Comparison of ENCODE assay signal across 1 cellular context in the genomic region with DNA sequence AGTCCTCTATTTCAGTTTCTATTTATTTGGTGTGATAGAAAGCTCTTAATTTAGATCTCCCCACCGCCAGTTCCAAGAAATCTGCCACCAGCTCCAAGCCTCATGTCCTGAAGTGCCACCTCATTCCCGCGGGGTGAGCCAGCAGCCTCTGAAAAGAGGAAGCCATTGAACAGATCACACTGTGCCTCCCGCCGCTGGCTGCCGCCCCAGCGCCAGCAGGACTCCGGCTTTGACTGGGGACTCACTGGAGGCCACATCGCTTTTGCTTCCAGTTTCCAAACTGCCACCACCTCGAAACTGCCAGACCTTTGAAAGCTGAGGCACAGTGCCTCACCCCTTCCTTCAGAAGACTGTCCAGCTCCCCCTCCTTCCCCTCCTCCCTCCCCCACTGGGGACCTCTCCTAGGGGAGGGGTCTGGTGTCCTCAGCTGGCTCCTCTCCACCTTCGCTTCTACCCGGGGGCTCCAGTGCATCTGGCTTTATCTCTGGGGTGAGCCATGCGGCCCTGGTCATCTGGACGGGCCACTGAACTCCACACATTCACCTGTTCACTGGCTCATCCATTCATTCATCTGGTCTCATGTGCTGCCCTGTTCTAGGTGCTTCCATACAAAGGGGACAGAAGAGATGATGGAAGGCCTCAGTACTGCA.
TF ChIP-seq lines count a peak whose summit lies in the region.

No MANE protein-coding gene starts in this region.

TF ChIP-seq in K562, 482 proteins besides CTCF, POLR2A, EP300 and RAD21 (continued from another document and continues in another):
- TF ChIP-seq, protein P1, sequence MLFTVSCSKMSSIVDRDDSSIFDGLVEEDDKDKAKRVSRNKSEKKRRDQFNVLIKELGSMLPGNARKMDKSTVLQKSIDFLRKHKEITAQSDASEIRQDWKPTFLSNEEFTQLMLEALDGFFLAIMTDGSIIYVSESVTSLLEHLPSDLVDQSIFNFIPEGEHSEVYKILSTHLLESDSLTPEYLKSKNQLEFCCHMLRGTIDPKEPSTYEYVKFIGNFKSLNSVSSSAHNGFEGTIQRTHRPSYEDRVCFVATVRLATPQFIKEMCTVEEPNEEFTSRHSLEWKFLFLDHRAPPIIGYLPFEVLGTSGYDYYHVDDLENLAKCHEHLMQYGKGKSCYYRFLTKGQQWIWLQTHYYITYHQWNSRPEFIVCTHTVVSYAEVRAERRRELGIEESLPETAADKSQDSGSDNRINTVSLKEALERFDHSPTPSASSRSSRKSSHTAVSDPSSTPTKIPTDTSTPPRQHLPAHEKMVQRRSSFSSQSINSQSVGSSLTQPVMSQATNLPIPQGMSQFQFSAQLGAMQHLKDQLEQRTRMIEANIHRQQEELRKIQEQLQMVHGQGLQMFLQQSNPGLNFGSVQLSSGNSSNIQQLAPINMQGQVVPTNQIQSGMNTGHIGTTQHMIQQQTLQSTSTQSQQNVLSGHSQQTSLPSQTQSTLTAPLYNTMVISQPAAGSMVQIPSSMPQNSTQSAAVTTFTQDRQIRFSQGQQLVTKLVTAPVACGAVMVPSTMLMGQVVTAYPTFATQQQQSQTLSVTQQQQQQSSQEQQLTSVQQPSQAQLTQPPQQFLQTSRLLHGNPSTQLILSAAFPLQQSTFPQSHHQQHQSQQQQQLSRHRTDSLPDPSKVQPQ (CRISPR knock-in tag; IDR thresholded peaks at IDR 0.05; ENCODE audit: borderline replicate concordance), result no peak
- TF ChIP-seq, protein P2, sequence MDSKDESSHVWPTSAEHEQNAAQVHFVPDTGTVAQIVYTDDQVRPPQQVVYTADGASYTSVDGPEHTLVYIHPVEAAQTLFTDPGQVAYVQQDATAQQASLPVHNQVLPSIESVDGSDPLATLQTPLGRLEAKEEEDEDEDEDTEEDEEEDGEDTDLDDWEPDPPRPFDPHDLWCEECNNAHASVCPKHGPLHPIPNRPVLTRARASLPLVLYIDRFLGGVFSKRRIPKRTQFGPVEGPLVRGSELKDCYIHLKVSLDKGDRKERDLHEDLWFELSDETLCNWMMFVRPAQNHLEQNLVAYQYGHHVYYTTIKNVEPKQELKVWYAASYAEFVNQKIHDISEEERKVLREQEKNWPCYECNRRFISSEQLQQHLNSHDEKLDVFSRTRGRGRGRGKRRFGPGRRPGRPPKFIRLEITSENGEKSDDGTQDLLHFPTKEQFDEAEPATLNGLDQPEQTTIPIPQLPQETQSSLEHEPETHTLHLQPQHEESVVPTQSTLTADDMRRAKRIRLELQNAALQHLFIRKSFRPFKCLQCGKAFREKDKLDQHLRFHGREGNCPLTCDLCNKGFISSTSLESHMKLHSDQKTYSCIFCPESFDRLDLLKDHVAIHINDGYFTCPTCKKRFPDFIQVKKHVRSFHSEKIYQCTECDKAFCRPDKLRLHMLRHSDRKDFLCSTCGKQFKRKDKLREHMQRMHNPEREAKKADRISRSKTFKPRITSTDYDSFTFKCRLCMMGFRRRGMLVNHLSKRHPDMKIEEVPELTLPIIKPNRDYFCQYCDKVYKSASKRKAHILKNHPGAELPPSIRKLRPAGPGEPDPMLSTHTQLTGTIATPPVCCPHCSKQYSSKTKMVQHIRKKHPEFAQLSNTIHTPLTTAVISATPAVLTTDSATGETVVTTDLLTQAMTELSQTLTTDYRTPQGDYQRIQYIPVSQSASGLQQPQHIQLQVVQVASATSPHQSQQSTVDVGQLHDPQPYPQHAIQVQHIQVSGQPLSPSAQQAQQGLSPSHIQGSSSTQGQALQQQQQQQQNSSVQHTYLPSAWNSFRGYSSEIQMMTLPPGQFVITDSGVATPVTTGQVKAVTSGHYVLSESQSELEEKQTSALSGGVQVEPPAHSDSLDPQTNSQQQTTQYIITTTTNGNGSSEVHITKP (IDR thresholded peaks at IDR 0.05; ENCODE audit: partially characterized antibody), result no peak
- TF ChIP-seq SPI1 (IDR thresholded peaks at IDR 0.05; ENCODE audit: borderline replicate concordance, low read depth, low read length) (peak; percentile 98), NBN (IDR thresholded peaks at IDR 0.05; ENCODE audit: low read depth) (0 out of 2 replicates have a peak, but pooled peaks have one; percentile 27), PCBP1 (IDR thresholded peaks at IDR 0.05; ENCODE audit: low read depth, low read length, poor library complexity, severe bottlenecking) (no peak), MAFG (tag; conservative IDR thresholded peaks at IDR 0.05) (no peak; the same call in 1 of the 2 replicates), NCOA1 (IDR thresholded peaks at IDR 0.05; ENCODE audit: low read depth) (no peak), CBX3 (IDR thresholded peaks at IDR 0.05; ENCODE audit: borderline replicate concordance in 1 of 2, low read length in 2 of 2) (no peak; a peak in 1 of 3 replicates), ATF7 (IDR thresholded peaks at IDR 0.05) (peak; percentile 50), ZNF174 (CRISPR knock-in tag; IDR thresholded peaks at IDR 0.05) (no peak), MEF2D (tag; conservative IDR thresholded peaks at IDR 0.05; ENCODE audit: low read depth) (0 out of 2 replicates have a peak, but pooled peaks have one; percentile 20), HDAC2 (IDR thresholded peaks at IDR 0.05) (no peak), ZNF23 (CRISPR knock-in tag; IDR thresholded peaks at IDR 0.05) (no peak), TARDBP (IDR thresholded peaks at IDR 0.05) (no peak), TSC22D4 (tag; IDR thresholded peaks at IDR 0.05) (0 out of 2 replicates have a peak, but pooled peaks have one; percentile 15), SUPT5H (IDR thresholded peaks at IDR 0.05) (0 out of 2 replicates have a peak, but pooled peaks have one; percentile 22)
- TF ChIP-seq, protein P3, sequence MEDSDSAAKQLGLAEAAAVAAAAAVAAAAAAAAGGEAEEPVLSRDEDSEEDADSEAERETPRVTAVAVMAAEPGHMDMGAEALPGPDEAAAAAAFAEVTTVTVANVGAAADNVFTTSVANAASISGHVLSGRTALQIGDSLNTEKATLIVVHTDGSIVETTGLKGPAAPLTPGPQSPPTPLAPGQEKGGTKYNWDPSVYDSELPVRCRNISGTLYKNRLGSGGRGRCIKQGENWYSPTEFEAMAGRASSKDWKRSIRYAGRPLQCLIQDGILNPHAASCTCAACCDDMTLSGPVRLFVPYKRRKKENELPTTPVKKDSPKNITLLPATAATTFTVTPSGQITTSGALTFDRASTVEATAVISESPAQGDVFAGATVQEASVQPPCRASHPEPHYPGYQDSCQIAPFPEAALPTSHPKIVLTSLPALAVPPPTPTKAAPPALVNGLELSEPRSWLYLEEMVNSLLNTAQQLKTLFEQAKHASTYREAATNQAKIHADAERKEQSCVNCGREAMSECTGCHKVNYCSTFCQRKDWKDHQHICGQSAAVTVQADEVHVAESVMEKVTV (CRISPR knock-in tag; IDR thresholded peaks at IDR 0.05), result 0 out of 2 replicates have a peak, but pooled peaks have one; percentile 17
- TF ChIP-seq, protein P4, sequence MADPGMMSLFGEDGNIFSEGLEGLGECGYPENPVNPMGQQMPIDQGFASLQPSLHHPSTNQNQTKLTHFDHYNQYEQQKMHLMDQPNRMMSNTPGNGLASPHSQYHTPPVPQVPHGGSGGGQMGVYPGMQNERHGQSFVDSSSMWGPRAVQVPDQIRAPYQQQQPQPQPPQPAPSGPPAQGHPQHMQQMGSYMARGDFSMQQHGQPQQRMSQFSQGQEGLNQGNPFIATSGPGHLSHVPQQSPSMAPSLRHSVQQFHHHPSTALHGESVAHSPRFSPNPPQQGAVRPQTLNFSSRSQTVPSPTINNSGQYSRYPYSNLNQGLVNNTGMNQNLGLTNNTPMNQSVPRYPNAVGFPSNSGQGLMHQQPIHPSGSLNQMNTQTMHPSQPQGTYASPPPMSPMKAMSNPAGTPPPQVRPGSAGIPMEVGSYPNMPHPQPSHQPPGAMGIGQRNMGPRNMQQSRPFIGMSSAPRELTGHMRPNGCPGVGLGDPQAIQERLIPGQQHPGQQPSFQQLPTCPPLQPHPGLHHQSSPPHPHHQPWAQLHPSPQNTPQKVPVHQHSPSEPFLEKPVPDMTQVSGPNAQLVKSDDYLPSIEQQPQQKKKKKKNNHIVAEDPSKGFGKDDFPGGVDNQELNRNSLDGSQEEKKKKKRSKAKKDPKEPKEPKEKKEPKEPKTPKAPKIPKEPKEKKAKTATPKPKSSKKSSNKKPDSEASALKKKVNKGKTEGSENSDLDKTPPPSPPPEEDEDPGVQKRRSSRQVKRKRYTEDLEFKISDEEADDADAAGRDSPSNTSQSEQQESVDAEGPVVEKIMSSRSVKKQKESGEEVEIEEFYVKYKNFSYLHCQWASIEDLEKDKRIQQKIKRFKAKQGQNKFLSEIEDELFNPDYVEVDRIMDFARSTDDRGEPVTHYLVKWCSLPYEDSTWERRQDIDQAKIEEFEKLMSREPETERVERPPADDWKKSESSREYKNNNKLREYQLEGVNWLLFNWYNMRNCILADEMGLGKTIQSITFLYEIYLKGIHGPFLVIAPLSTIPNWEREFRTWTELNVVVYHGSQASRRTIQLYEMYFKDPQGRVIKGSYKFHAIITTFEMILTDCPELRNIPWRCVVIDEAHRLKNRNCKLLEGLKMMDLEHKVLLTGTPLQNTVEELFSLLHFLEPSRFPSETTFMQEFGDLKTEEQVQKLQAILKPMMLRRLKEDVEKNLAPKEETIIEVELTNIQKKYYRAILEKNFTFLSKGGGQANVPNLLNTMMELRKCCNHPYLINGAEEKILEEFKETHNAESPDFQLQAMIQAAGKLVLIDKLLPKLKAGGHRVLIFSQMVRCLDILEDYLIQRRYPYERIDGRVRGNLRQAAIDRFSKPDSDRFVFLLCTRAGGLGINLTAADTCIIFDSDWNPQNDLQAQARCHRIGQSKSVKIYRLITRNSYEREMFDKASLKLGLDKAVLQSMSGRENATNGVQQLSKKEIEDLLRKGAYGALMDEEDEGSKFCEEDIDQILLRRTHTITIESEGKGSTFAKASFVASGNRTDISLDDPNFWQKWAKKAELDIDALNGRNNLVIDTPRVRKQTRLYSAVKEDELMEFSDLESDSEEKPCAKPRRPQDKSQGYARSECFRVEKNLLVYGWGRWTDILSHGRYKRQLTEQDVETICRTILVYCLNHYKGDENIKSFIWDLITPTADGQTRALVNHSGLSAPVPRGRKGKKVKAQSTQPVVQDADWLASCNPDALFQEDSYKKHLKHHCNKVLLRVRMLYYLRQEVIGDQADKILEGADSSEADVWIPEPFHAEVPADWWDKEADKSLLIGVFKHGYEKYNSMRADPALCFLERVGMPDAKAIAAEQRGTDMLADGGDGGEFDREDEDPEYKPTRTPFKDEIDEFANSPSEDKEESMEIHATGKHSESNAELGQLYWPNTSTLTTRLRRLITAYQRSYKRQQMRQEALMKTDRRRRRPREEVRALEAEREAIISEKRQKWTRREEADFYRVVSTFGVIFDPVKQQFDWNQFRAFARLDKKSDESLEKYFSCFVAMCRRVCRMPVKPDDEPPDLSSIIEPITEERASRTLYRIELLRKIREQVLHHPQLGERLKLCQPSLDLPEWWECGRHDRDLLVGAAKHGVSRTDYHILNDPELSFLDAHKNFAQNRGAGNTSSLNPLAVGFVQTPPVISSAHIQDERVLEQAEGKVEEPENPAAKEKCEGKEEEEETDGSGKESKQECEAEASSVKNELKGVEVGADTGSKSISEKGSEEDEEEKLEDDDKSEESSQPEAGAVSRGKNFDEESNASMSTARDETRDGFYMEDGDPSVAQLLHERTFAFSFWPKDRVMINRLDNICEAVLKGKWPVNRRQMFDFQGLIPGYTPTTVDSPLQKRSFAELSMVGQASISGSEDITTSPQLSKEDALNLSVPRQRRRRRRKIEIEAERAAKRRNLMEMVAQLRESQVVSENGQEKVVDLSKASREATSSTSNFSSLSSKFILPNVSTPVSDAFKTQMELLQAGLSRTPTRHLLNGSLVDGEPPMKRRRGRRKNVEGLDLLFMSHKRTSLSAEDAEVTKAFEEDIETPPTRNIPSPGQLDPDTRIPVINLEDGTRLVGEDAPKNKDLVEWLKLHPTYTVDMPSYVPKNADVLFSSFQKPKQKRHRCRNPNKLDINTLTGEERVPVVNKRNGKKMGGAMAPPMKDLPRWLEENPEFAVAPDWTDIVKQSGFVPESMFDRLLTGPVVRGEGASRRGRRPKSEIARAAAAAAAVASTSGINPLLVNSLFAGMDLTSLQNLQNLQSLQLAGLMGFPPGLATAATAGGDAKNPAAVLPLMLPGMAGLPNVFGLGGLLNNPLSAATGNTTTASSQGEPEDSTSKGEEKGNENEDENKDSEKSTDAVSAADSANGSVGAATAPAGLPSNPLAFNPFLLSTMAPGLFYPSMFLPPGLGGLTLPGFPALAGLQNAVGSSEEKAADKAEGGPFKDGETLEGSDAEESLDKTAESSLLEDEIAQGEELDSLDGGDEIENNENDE (IDR thresholded peaks at IDR 0.05; ENCODE audit: low read depth, low read length), result no peak
- TF ChIP-seq, protein P5, sequence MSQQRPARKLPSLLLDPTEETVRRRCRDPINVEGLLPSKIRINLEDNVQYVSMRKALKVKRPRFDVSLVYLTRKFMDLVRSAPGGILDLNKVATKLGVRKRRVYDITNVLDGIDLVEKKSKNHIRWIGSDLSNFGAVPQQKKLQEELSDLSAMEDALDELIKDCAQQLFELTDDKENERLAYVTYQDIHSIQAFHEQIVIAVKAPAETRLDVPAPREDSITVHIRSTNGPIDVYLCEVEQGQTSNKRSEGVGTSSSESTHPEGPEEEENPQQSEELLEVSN (IDR thresholded peaks at IDR 0.05; ENCODE audit: borderline replicate concordance in 1 of 2, extremely low read depth in 1 of 2, insufficient read depth in 1 of 2, insufficient read length in 1 of 2, low read depth in 1 of 2, low read length in 1 of 2, poor library complexity in 1 of 2, severe bottlenecking in 1 of 2), result peak; percentile 63 to 81
- TF ChIP-seq, protein P6, sequence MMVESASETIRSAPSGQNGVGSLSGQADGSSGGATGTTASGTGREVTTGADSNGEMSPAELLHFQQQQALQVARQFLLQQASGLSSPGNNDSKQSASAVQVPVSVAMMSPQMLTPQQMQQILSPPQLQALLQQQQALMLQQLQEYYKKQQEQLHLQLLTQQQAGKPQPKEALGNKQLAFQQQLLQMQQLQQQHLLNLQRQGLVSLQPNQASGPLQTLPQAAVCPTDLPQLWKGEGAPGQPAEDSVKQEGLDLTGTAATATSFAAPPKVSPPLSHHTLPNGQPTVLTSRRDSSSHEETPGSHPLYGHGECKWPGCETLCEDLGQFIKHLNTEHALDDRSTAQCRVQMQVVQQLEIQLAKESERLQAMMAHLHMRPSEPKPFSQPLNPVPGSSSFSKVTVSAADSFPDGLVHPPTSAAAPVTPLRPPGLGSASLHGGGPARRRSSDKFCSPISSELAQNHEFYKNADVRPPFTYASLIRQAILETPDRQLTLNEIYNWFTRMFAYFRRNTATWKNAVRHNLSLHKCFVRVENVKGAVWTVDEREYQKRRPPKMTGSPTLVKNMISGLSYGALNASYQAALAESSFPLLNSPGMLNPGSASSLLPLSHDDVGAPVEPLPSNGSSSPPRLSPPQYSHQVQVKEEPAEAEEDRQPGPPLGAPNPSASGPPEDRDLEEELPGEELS (CRISPR knock-in tag; IDR thresholded peaks at IDR 0.05; ENCODE audit: borderline replicate concordance), result no peak
